ENCODE assay signal across 22 cellular contexts in the genomic region with DNA sequence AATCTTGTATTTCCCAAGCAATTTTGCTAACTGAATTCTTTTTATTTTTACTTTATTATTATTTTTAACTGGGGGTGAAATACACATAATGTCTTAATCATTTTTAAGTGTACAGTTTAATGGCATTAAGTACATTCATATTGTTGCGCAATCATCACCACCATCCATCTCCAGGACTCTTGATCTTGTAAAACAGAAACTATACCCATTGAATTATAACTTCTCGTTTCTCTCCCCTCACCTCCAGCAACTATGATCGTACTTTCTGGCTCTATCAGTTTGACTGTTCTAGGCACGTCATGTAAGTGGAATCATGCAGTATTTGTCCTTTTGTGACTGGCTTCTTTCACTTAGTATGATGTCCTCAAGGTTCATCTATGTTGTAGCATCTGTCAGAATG.
"Had no signal": no experiment of that assay in that cellular context is flagged by ENCODE, and none has a peak within 500 bp of the region (broad histone marks: within the 10 kb centered on the region; RNA-seq: fewer than 3 reads in every experiment).

No MANE protein-coding gene starts in this region.

- DNase-seq: activated B cell treated with CpG ODN at 0.5 μM for 24 hours; activated CD4-positive, alpha-beta memory T cell treated with anti-CD3 and anti-CD28 coated beads, Interleukin-2, amount 10 ng/mL, durations not matched to agents 7 days and 5 days; activated CD4-positive, alpha-beta T cell treated with anti-CD3 and anti-CD28 coated beads, Interleukin-2, amount 50 U/mL, for 1 hour; activated naive CD4-positive, alpha-beta T cell treated with anti-CD3 and anti-CD28 coated beads, Interleukin-2, amount 50 U/mL, for 16 hours; activated naive CD8-positive, alpha-beta T cell treated with anti-CD3 and anti-CD28 coated beads, Interleukin-2, amount 10 ng/mL, durations not matched to agents 7 days and 5 days; activated T-cell treated with anti-CD3 and anti-CD28 coated beads for 4 hours; activated T-cell treated with anti-CD3 and anti-CD28 coated beads, Interleukin-2, amount 50 U/mL, for 72 hours; adrenal gland; anterior cingulate cortex; caudate nucleus; cortex of kidney; NCI-H1092 treated with DMSO at 0.1 percent for 48 hours; NCI-H1417 treated with DMSO at 0.1 percent for 48 hours; NCI-H1694; NCI-H2029; NCI-H446; NCI-H524; SIG-M5; T-helper 17 cell; T-helper 9 cell had no signal

- H3K4me3 ChIP-seq: adrenal gland had no signal

- H3K27me3 ChIP-seq: adrenal gland had no signal

- H3K9me3 ChIP-seq: adrenal gland had no signal

- H3K4me1 ChIP-seq: adrenal gland had no signal

- H3K9me3 Mint-ChIP-seq: activated naive CD8-positive, alpha-beta T cell treated with anti-CD3 and anti-CD28 coated beads, Interleukin-2, amount 10 ng/mL, durations not matched to agents 7 days and 5 days had no signal

- H3K4me2 ChIP-seq: KMS-11 had no signal

- H3K27me3 Mint-ChIP-seq: activated B cell treated with CpG ODN at 0.5 μM for 24 hours; activated CD4-positive, alpha-beta memory T cell treated with anti-CD3 and anti-CD28 coated beads, Interleukin-2, amount 10 ng/mL, durations not matched to agents 7 days and 5 days; activated naive CD8-positive, alpha-beta T cell treated with anti-CD3 and anti-CD28 coated beads, Interleukin-2, amount 10 ng/mL, durations not matched to agents 7 days and 5 days; T-helper 17 cell had no signal

- ATAC-seq: activated T-cell treated with anti-CD3 and anti-CD28 coated beads, Interleukin-2, amount 50 U/mL, for 72 hours; T-helper 17 cell had no signal

- H3K36me3 Mint-ChIP-seq: activated naive CD8-positive, alpha-beta T cell treated with anti-CD3 and anti-CD28 coated beads, Interleukin-2, amount 10 ng/mL, durations not matched to agents 7 days and 5 days had no signal

- FAIRE-seq: TTC549 had no signal

- H3K4me3 Mint-ChIP-seq: activated B cell treated with CpG ODN at 0.5 μM for 24 hours; activated CD4-positive, alpha-beta memory T cell treated with anti-CD3 and anti-CD28 coated beads, Interleukin-2, amount 10 ng/mL, durations not matched to agents 7 days and 5 days; activated naive CD8-positive, alpha-beta T cell treated with anti-CD3 and anti-CD28 coated beads, Interleukin-2, amount 10 ng/mL, durations not matched to agents 7 days and 5 days; activated T-cell treated with anti-CD3 and anti-CD28 coated beads, Interleukin-2, amount 50 U/mL, for 72 hours; T-helper 17 cell had no signal

- H3K27ac ChIP-seq: adrenal gland, KMS-11 had no signal

- H3K4me1 Mint-ChIP-seq: activated B cell treated with CpG ODN at 0.5 μM for 24 hours; activated CD4-positive, alpha-beta memory T cell treated with anti-CD3 and anti-CD28 coated beads, Interleukin-2, amount 10 ng/mL, durations not matched to agents 7 days and 5 days; activated naive CD8-positive, alpha-beta T cell treated with anti-CD3 and anti-CD28 coated beads, Interleukin-2, amount 10 ng/mL, durations not matched to agents 7 days and 5 days; T-helper 17 cell had no signal

- H3K36me3 ChIP-seq: adrenal gland had no signal

- H3K9ac ChIP-seq: KMS-11 had no signal
